Comparison of ENCODE assay signal across 1 cellular context in genomic region chr12:26799741-26800140, GRCh38.
TF ChIP-seq lines count a peak whose summit lies in the region.

No MANE protein-coding gene starts in this region.

TF ChIP-seq in endothelial cell of umbilical vein, 7 proteins besides CTCF, POLR2A, EP300 and RAD21:
- TF ChIP-seq GATA2 (IDR thresholded peaks at IDR 0.05; ENCODE audit: insufficient read depth, insufficient read length, low read depth, low read length) (no peak), EZH2 (IDR thresholded peaks at IDR 0.05; ENCODE audit: borderline replicate concordance, low read depth, low read length, severe bottlenecking) (no peak), MYC (IDR thresholded peaks at IDR 0.05; ENCODE audit: low read depth, low read length) (no peak), POLR2AphosphoS5 (IDR thresholded peaks at IDR 0.05; ENCODE audit: insufficient read depth, low read depth, low read length) (no peak), FOS (IDR thresholded peaks at IDR 0.05; ENCODE audit: borderline replicate concordance, insufficient read depth, low read length) (no peak), MAX (IDR thresholded peaks at IDR 0.05; ENCODE audit: insufficient read depth, insufficient read length) (no peak), JUN (IDR thresholded peaks at IDR 0.05; ENCODE audit: borderline replicate concordance, insufficient read depth, insufficient read length, low read depth) (no peak)
